Comparison of ENCODE assay signal across 25 cellular contexts in genomic region chr3:166489826-166490225, GRCh38.
"Had no signal": no experiment of that assay in that cellular context is flagged by ENCODE, and none has a peak within 500 bp of the region (broad histone marks: within the 10 kb centered on the region; RNA-seq: fewer than 3 reads in every experiment).

No MANE protein-coding gene starts in this region.

- H3K4me1 ChIP-seq: stomach, suprapubic skin, testis, thyroid gland, tibial artery, tibial nerve, transverse colon, upper lobe of left lung, upper lobe of right lung, uterus, vagina had no signal

- H3K36me3 ChIP-seq: stomach, suprapubic skin, thoracic aorta, thyroid gland, tibial artery, tibial nerve, transverse colon, upper lobe of left lung, upper lobe of right lung, uterus, vagina had no signal

- H3K9me3 ChIP-seq: suprapubic skin, testis, thoracic aorta, thyroid gland, tibial artery, tibial nerve, transverse colon, upper lobe of left lung, upper lobe of right lung, uterus, vagina had no signal

- H3K27ac ChIP-seq: stomach, suprapubic skin, testis, thoracic aorta, thyroid gland, tibial artery, tibial nerve, transverse colon, upper lobe of left lung, upper lobe of right lung, uterus, vagina had no signal

- H3K4me3 ChIP-seq: stomach, suprapubic skin, testis, thoracic aorta, thyroid gland, tibial artery, tibial nerve, transverse colon, upper lobe of left lung, upper lobe of right lung, uterus, vagina had no signal

- H3K27me3 ChIP-seq: stomach, suprapubic skin, testis, thyroid gland, tibial artery, tibial nerve, transverse colon, upper lobe of left lung, upper lobe of right lung, uterus, vagina had no signal

- ATAC-seq: stimulated activated memory B cell treated with anti-CD40 and anti-IgM and Interleukin-4, amounts not matched to agents 10 μg/mL and 1 μg/mL and 100 μg/mL, for 72 hours; stimulated activated naive B cell treated with anti-CD40 and anti-IgM and Interleukin-4, amounts not matched to agents 10 μg/mL and 1 μg/mL and 100 μg/mL, for 72 hours; stimulated activated naive CD8-positive, alpha-beta T cell treated with anti-CD3 and anti-CD28 coated beads, Interleukin-15, amount 100 ng/mL, for 72 hours; stimulated activated naive CD8-positive, alpha-beta T cell treated with anti-CD3 and anti-CD28 coated beads, Interleukin-15, Interleukin-2, amounts not matched to agents 100 U/mL and 50 U/mL, for 24 hours; upper lobe of right lung had no signal

- DNase-seq: stimulated activated CD4-positive, alpha-beta T cell treated with anti-CD3 and anti-CD28 coated beads, Interleukin-2, amount 100 ng/mL, for 48 hours; stimulated activated CD4-positive, alpha-beta T cell treated with anti-CD3 and anti-CD28 coated beads, Interleukin-4, amount 100 ng/mL, for 1 hour; stimulated activated CD4-positive, alpha-beta T cell treated with anti-CD3 and anti-CD28 coated beads, Interleukin-4, amount 100 ng/mL, for 24 hours; stimulated activated CD4-positive, alpha-beta T cell treated with anti-CD3 and anti-CD28 coated beads, Interleukin-4, amount 100 ng/mL, for 4 hours; stimulated activated CD8-positive, alpha-beta memory T cell treated with anti-CD3 and anti-CD28 coated beads, Interleukin-4, amount 100 ng/mL, for 48 hours; stimulated activated naive B cell treated with anti-CD40 and anti-IgM and Interleukin-4, amounts not matched to agents 10 μg/mL and 1 μg/mL and 100 μg/mL, for 72 hours; stimulated activated naive CD4-positive, alpha-beta T cell; stimulated activated naive CD4-positive, alpha-beta T cell treated with Interleukin-2 at 50 U/mL for 16 hours; stimulated activated naive CD8-positive, alpha-beta T cell treated with anti-CD3 and anti-CD28 coated beads, Interleukin-15, amount 100 ng/mL, for 72 hours; stimulated activated naive CD8-positive, alpha-beta T cell treated with anti-CD3 and anti-CD28 coated beads, Interleukin-15, Interleukin-2, amounts not matched to agents 100 U/mL and 50 U/mL, for 24 hours; stomach; substantia nigra; testis; thyroid gland; tibial artery; transverse colon; trophoblast cell; upper lobe of right lung; uterus had no signal
